33 cellular contexts compared by ENCODE assay signal in genomic region chr22:36208162-36208765, GRCh38. TPM values are rescaled to one million over a fixed set of nuclear protein-coding genes. Genes with fewer than 3 reads are reported as not detected.
"Had no signal": no experiment of that assay in that cellular context is flagged by ENCODE, and none has a peak within 500 bp of the region (broad histone marks: within the 10 kb centered on the region; RNA-seq: fewer than 3 reads in every experiment).

No MANE protein-coding gene starts in this region.

- H3K27ac Mint-ChIP-seq: activated CD8-positive, alpha-beta memory T cell treated with anti-CD3 and anti-CD28 coated beads, Interleukin-2, amount 10 ng/mL, durations not matched to agents 7 days and 5 days; activated naive CD4-positive, alpha-beta T cell treated with anti-CD3 and anti-CD28 coated beads, Interleukin-2, amount 50 U/mL, for 24 hours; activated T-cell treated with anti-CD3 and anti-CD28 coated beads, Interleukin-2, amount 50 U/mL, for 24 hours; activated T-helper 1 cell treated with anti-CD3 and anti-CD28 coated beads, Interleukin-12 subunit alpha, Interleukin-12 subunit beta, Interleukin-2, Interleukin-4 antibody, amounts not matched to agents 30 ng/mL and 10 ng/mL and 1 ng/mL, durations not matched to agents 14 hours and 24 hours and 36 hours; T-helper 1 cell treated with Interleukin-12 subunit alpha and Interleukin-12 subunit beta and Interleukin-4 antibody, amounts not matched to agents 30 μg/mL and 1 μg/mL, for 36 hours; WTC11 had no signal

- H3K4me3 ChIP-seq: ascending aorta, body of pancreas, cardiac muscle cell, MG63, SJSA1 had no signal

- DNase-seq: activated CD4-positive, alpha-beta T cell treated with anti-CD3 and anti-CD28 coated beads for 48 hours; activated CD4-positive, alpha-beta T cell treated with anti-CD3 and anti-CD28 coated beads, Interleukin-2, amount 50 U/mL, for 48 hours; activated CD4-positive, CD25-positive, alpha-beta regulatory T cell treated with anti-CD3 and anti-CD28 coated beads, Interleukin-2, amount 50 U/mL, for 72 hours; activated CD8-positive, alpha-beta memory T cell treated with anti-CD3 and anti-CD28 coated beads, Interleukin-2, amount 10 ng/mL, durations not matched to agents 7 days and 5 days; activated effector memory CD4-positive, alpha-beta T cell treated with Interleukin-2 at 50 U/mL for 16 hours; activated naive CD4-positive, alpha-beta T cell; activated T-cell treated with anti-CD3 and anti-CD28 coated beads, Interleukin-2, amount 50 U/mL, for 24 hours; body of pancreas; IMR-90; KBM-7; MG63; MV-4-11; NCI-H1092 treated with DMSO at 0.1 percent for 48 hours; NCI-H1417 treated with DMSO at 0.1 percent for 48 hours; NCI-H1694; NCI-H2029; NCI-H2107; NCI-H2171 treated with DMSO at 0.1 percent for 48 hours; NCI-H226; NCI-H510A; NCI-H526 treated with DMSO at 0.1 percent for 48 hours; NCI-H82; SHP77 had no signal

- H3K9me3 ChIP-seq: ascending aorta, body of pancreas, MG63, SJSA1 had no signal

- H3K27me3 ChIP-seq: ascending aorta, body of pancreas, cardiac muscle cell, MG63, SJSA1 had no signal

- H3K4me3 Mint-ChIP-seq: activated CD8-positive, alpha-beta memory T cell treated with anti-CD3 and anti-CD28 coated beads, Interleukin-2, amount 10 ng/mL, durations not matched to agents 7 days and 5 days; activated naive CD4-positive, alpha-beta T cell treated with anti-CD3 and anti-CD28 coated beads, Interleukin-2, amount 50 U/mL, for 24 hours; activated T-cell treated with anti-CD3 and anti-CD28 coated beads, Interleukin-2, amount 50 U/mL, for 24 hours; activated T-helper 1 cell treated with anti-CD3 and anti-CD28 coated beads, Interleukin-12 subunit alpha, Interleukin-12 subunit beta, Interleukin-2, Interleukin-4 antibody, amounts not matched to agents 30 ng/mL and 10 ng/mL and 1 ng/mL, durations not matched to agents 14 hours and 24 hours and 36 hours; T-helper 1 cell treated with Interleukin-12 subunit alpha and Interleukin-12 subunit beta and Interleukin-4 antibody, amounts not matched to agents 30 μg/mL and 1 μg/mL, for 36 hours; WTC11 had no signal

- H3K36me3 ChIP-seq: ascending aorta, cardiac muscle cell, MG63, SJSA1 had no signal

- ATAC-seq: activated CD8-positive, alpha-beta memory T cell treated with anti-CD3 and anti-CD28 coated beads, Interleukin-2, amount 10 ng/mL, durations not matched to agents 7 days and 5 days; body of pancreas; SK-N-SH treated with all-trans-retinoic acid at 6 μM for 48 hours; WTC11 had no signal

- H3K27ac ChIP-seq: ascending aorta, body of pancreas, cardiac muscle cell, SJSA1 had no signal

- H3K4me1 ChIP-seq: ascending aorta, body of pancreas, SJSA1 had no signal

RNA-seq across cellular contexts. Expression of gene APOL4, which starts 6.7 kb away (rescaled TPM):
- total RNA-seq: ascending aorta, IMR-90, OCI-LY7, RPMI7951 had no signal
- polyA plus RNA-seq: cardiac muscle cell had no signal

RNA-seq across cellular contexts. Expression of gene APOL1, which starts 44.7 kb away (rescaled TPM):
- total RNA-seq: cardiac muscle cell had no signal

RNA-seq across cellular contexts. Expression of gene APOL3, which starts 47.7 kb away (rescaled TPM):
- total RNA-seq: cardiac muscle cell had no signal
- polyA plus RNA-seq: cardiac muscle cell had no signal
